In genomic region chr9:81609782-81610738, GRCh38 we compare ENCODE assay signal across 1 cellular context.
A peak's percentile ranks its signal among the peaks of the same experiment; 100 is the strongest.
TF ChIP-seq lines count a peak whose summit lies in the region.

No MANE protein-coding gene starts in this region.

TF ChIP-seq in HepG2, 621 proteins besides CTCF, POLR2A, EP300 and RAD21 (continued from another document and continues in another):
- TF ChIP-seq ZNF616 (CRISPR knock-in tag; IDR thresholded peaks at IDR 0.05; ENCODE audit: low read depth) (no peak), CREBL2 (CRISPR knock-in tag; IDR thresholded peaks at IDR 0.05; ENCODE audit: borderline replicate concordance) (no peak), MBD4 (IDR thresholded peaks at IDR 0.05; ENCODE audit: borderline replicate concordance, low read length) (no peak), AGO2 (optimal IDR thresholded peaks at IDR 0.05; ENCODE audit: low read depth, low read length) (no peak), HNRNPK (IDR thresholded peaks at IDR 0.05; ENCODE audit: low read depth, low read length, poor library complexity, severe bottlenecking) (peak; percentile 22), ZMAT5 (CRISPR knock-in tag; IDR thresholded peaks at IDR 0.05; ENCODE audit: borderline replicate concordance, low read depth) (no peak), STAT6 (CRISPR knock-in tag; IDR thresholded peaks at IDR 0.05; ENCODE audit: borderline replicate concordance) (0 out of 2 replicates have a peak, but pooled peaks have one; percentile 71), SCMH1 (CRISPR knock-in tag; IDR thresholded peaks at IDR 0.05; ENCODE audit: borderline replicate concordance) (no peak), ZSCAN30 (CRISPR knock-in tag; IDR thresholded peaks at IDR 0.05) (no peak), ZNF451 (CRISPR knock-in tag; IDR thresholded peaks at IDR 0.05) (no peak), ZNF549 (CRISPR knock-in tag; IDR thresholded peaks at IDR 0.05) (no peak), ONECUT2 (CRISPR knock-in tag; IDR thresholded peaks at IDR 0.05) (peak; percentile 78), ZNF446 (CRISPR knock-in tag; IDR thresholded peaks at IDR 0.05) (no peak), ZNF761 (CRISPR knock-in tag; conservative IDR thresholded peaks at IDR 0.05) (no peak), ZNF530 (CRISPR knock-in tag; IDR thresholded peaks at IDR 0.05; ENCODE audit: low read depth) (no peak), SIN3A (IDR thresholded peaks at IDR 0.05; ENCODE audit: borderline replicate concordance, low read depth, low read length) (no peak), REL (CRISPR knock-in tag; conservative IDR thresholded peaks at IDR 0.05) (no peak), ZNF691 (CRISPR knock-in tag; IDR thresholded peaks at IDR 0.05; ENCODE audit: borderline replicate concordance, low read depth) (no peak), ATF6 (CRISPR knock-in tag; conservative IDR thresholded peaks at IDR 0.05) (no peak), E2F2 (CRISPR knock-in tag; IDR thresholded peaks at IDR 0.05; ENCODE audit: borderline replicate concordance) (no peak), NR2F6 (IDR thresholded peaks at IDR 0.05) (peak; percentile 83), NR2F6 (CRISPR knock-in tag; IDR thresholded peaks at IDR 0.05) (peak; percentile 87), ZNF670 (CRISPR knock-in tag; IDR thresholded peaks at IDR 0.05; ENCODE audit: borderline replicate concordance) (no peak), RARA (CRISPR knock-in tag; IDR thresholded peaks at IDR 0.05) (peak; percentile 90), ZNF646 (CRISPR knock-in tag; IDR thresholded peaks at IDR 0.05) (no peak), KLF6 (CRISPR knock-in tag; IDR thresholded peaks at IDR 0.05) (0 out of 2 replicates have a peak, but pooled peaks have one; percentile 34), ZNF44 (CRISPR knock-in tag; IDR thresholded peaks at IDR 0.05) (no peak), TSC22D2 (CRISPR knock-in tag; IDR thresholded peaks at IDR 0.05; ENCODE audit: borderline replicate concordance) (0 out of 2 replicates have a peak, but pooled peaks have one; percentile 36), ETV5 (CRISPR knock-in tag; IDR thresholded peaks at IDR 0.05; ENCODE audit: borderline replicate concordance) (peak; percentile 90), TP53 (CRISPR knock-in tag; conservative IDR thresholded peaks at IDR 0.05) (no peak), ZNF317 (CRISPR knock-in tag; IDR thresholded peaks at IDR 0.05) (peak; percentile 66; the same call in 1 of the 2 replicates), YEATS2 (CRISPR knock-in tag; IDR thresholded peaks at IDR 0.05; ENCODE audit: borderline replicate concordance) (no peak; the same call in 1 of the 2 replicates), SOX13 (IDR thresholded peaks at IDR 0.05) (peak; percentile 93), SOX13 (CRISPR knock-in tag; conservative IDR thresholded peaks at IDR 0.05 in 1 of 2, IDR thresholded peaks at IDR 0.05 in 1 of 2) (peak in 1 of 2 experiments; percentile 98; a peak in 2 of 4 replicates), ZBTB1 (CRISPR knock-in tag; IDR thresholded peaks at IDR 0.05; ENCODE audit: borderline replicate concordance) (no peak), RELA (CRISPR knock-in tag; IDR thresholded peaks at IDR 0.05) (no peak), ZFY (CRISPR knock-in tag; IDR thresholded peaks at IDR 0.05) (no peak), THAP11 (CRISPR knock-in tag; IDR thresholded peaks at IDR 0.05) (peak; percentile 62; the same call in 1 of the 2 replicates), SETDB1 (CRISPR knock-in tag; IDR thresholded peaks at IDR 0.05; ENCODE audit: borderline replicate concordance) (no peak), ZNF790 (CRISPR knock-in tag; IDR thresholded peaks at IDR 0.05; ENCODE audit: borderline replicate concordance) (no peak), ZSCAN31 (CRISPR knock-in tag; IDR thresholded peaks at IDR 0.05; ENCODE audit: low read depth) (peak; percentile 89; the same call in 1 of the 2 replicates), PRDM15 (CRISPR knock-in tag; IDR thresholded peaks at IDR 0.05) (no peak), PRDM4 (CRISPR knock-in tag; IDR thresholded peaks at IDR 0.05; ENCODE audit: borderline replicate concordance) (no peak), REXO4 (CRISPR knock-in tag; IDR thresholded peaks at IDR 0.05; ENCODE audit: borderline replicate concordance) (no peak)
